Comparison of ENCODE assay signal across 13 cellular contexts in genomic region chr17:7612294-7612640, GRCh38. TPM values are rescaled to one million over a fixed set of nuclear protein-coding genes. Genes with fewer than 3 reads are reported as not detected.
DNase-seq lines count a peak whose midpoint lies in the region; ATAC-seq and TF ChIP-seq lines count a peak whose summit lies in the region.
"Had no signal": no experiment of that assay in that cellular context is flagged by ENCODE, and none has a peak within 500 bp of the region (broad histone marks: within the 10 kb centered on the region; RNA-seq: fewer than 3 reads in every experiment).

No MANE protein-coding gene starts in this region.

- H3K4me3 ChIP-seq in fibroblast of lung (replicated peaks in 1 of 4; ENCODE audit: control extremely low read depth in 1 of 4, insufficient read depth in 1 of 4, low read depth in 3 of 4, low read length in 4 of 4) (peak overlapping the region in 2 of 4 experiments; percentile 13 to 45), skeletal muscle satellite cell (ENCODE audit: low read length) (peak overlapping the region; percentile 45), sigmoid colon (no peak overlapping the region)
- H3K4me3 ChIP-seq in effector memory CD4-positive, alpha-beta T cell (ENCODE audit: insufficient read depth, low read depth, low read length, poor library complexity, severe bottlenecking), result no peak overlapping the region
- H3K4me3 ChIP-seq: tibial nerve had no signal

- H3K9ac ChIP-seq in fibroblast of lung (ENCODE audit: insufficient read depth, low read length) (no peak overlapping the region), skeletal muscle satellite cell (ENCODE audit: low read depth, low read length) (peak overlapping the region; percentile 14)

- CTCF ChIA-PET in WTC11 (lab: Charles Lee), result interaction anchor here (0.6 to 4.2 kb wide), 4 partner anchors 23 to 52 kb away, joined by 3 to 20 read pairs (median 3); partner anchors contain the start of genes ATP1B2 and SOX15

- no peaks in the 10 kb centered on the region for H4K20me1 ChIP-seq in fibroblast of lung (ENCODE audit: control insufficient read depth, extremely low read depth, insufficient read depth, low read length)

- no peak for TF ChIP-seq CTCF in WTC11 (IDR thresholded peaks at IDR 0.05)
- TF ChIP-seq CTCF in fibroblast of lung (conservative IDR thresholded peaks at IDR 0.05 in 1 of 2, IDR thresholded peaks at IDR 0.05 in 1 of 2; ENCODE audit: low read depth in 1 of 2, low read length in 2 of 2), result no peak
- no peak for TF ChIP-seq CTCF in sigmoid colon (IDR thresholded peaks at IDR 0.05)

- no peak for DNase-seq in activated T-cell treated with anti-CD3 and anti-CD28 coated beads, Interleukin-2, amount 50 U/mL, for 4 hours
- DNase-seq in activated T-cell treated with anti-CD3 and anti-CD28 coated beads for 4 hours (no peak), WTC11 (ENCODE audit: low spot score) (no peak), fibroblast of lung (ENCODE audit: low read depth in 2 of 2) (peak in 1 of 2 donors; percentile 35), sigmoid colon (no peak)
- DNase-seq in effector memory CD4-positive, alpha-beta T cell, result no peak
- DNase-seq: effector CD4-positive, alpha-beta T cell; NCI-H1417 treated with DMSO at 0.1 percent for 48 hours; T-helper 9 cell had no signal

- H3K79me2 ChIP-seq in fibroblast of lung (ENCODE audit: control insufficient read depth, insufficient read depth, low read length), result peaks cover 55% of the 10 kb centered on the region

- TF ChIP-seq POLR2A in sigmoid colon (IDR thresholded peaks at IDR 0.05), result no peak

- peak overlapping the region; percentile 60 for H3K4me2 ChIP-seq in fibroblast of lung (ENCODE audit: extremely low read depth, insufficient read depth, low read length)
- H3K4me2 ChIP-seq in skeletal muscle satellite cell (ENCODE audit: low read length), result peak overlapping the region; percentile 69

- H3K4me1 Mint-ChIP-seq in activated T-cell treated with anti-CD3 and anti-CD28 coated beads, Interleukin-2, amount 50 U/mL, for 4 hours (ENCODE audit: low read depth), result peaks cover 34% of the 10 kb centered on the region
- peaks cover 22% of the 10 kb centered on the region for H3K4me1 Mint-ChIP-seq in WTC11

- H3K27ac Mint-ChIP-seq in WTC11, result no peak overlapping the region; the same call in 1 of the 2 replicates

- H3K27me3 ChIP-seq in fibroblast of lung (ENCODE audit: control insufficient read depth, insufficient read depth, low read length), result no peaks in the 10 kb centered on the region
- H3K27me3 ChIP-seq in skeletal muscle satellite cell (ENCODE audit: control insufficient read depth, insufficient read depth, low read length), result no peaks in the 10 kb centered on the region
- no peaks in the 10 kb centered on the region for H3K27me3 ChIP-seq in effector memory CD4-positive, alpha-beta T cell (replicated peaks; ENCODE audit: control insufficient read depth, insufficient read depth, low read length, poor library complexity, severe bottlenecking)
- H3K27me3 ChIP-seq in sigmoid colon, result no peaks in the 10 kb centered on the region
- H3K27me3 ChIP-seq: tibial nerve had no signal

- H3K36me3 ChIP-seq in fibroblast of lung (ENCODE audit: control insufficient read depth, insufficient read depth, low read length), result peaks cover 2% of the 10 kb centered on the region
- peaks cover 8% of the 10 kb centered on the region for H3K36me3 ChIP-seq in skeletal muscle satellite cell (ENCODE audit: insufficient read depth, low read length)
- H3K36me3 ChIP-seq in effector memory CD4-positive, alpha-beta T cell (ENCODE audit: control insufficient read depth, insufficient read depth, low read length), result peaks cover 9% of the 10 kb centered on the region
- no peaks in the 10 kb centered on the region for H3K36me3 ChIP-seq in sigmoid colon
- H3K36me3 ChIP-seq: tibial nerve had no signal

- POLR2A ChIA-PET in WTC11 (lab: Charles Lee), result interaction anchor here (0.7 to 1.2 kb wide), 4 partner anchors 48 to 116 kb away, joined by 3 to 9 read pairs (median 6); no protein-coding TSS in a partner anchor

- no peak overlapping the region for H2AFZ ChIP-seq in fibroblast of lung (ENCODE audit: low read length)

- 98 to 100% methylated on average over 1 of the region's 1 CpG for WGBS in sigmoid colon, 2 donors

- H3K4me3 Mint-ChIP-seq in activated T-cell treated with anti-CD3 and anti-CD28 coated beads, Interleukin-2, amount 50 U/mL, for 4 hours, result peak overlapping the region; percentile 89
- H3K4me3 Mint-ChIP-seq in WTC11, result peak overlapping the region; percentile 83

- no peak for TF ChIP-seq EP300 in sigmoid colon (IDR thresholded peaks at IDR 0.05)

- peaks cover 11% of the 10 kb centered on the region for H3K36me3 Mint-ChIP-seq in activated T-cell treated with anti-CD3 and anti-CD28 coated beads, Interleukin-2, amount 50 U/mL, for 4 hours (ENCODE audit: insufficient read depth)
- H3K36me3 Mint-ChIP-seq in WTC11, result peaks cover 6% of the 10 kb centered on the region; the same call in 1 of the 2 replicates

- H3K9me3 ChIP-seq in fibroblast of lung (ENCODE audit: control insufficient read depth, insufficient read depth, low read depth, low read length) (no peaks in the 10 kb centered on the region), skeletal muscle satellite cell (replicated peaks; ENCODE audit: low read length) (no peaks in the 10 kb centered on the region), sigmoid colon (no peaks in the 10 kb centered on the region)
- no peaks in the 10 kb centered on the region for H3K9me3 ChIP-seq in effector memory CD4-positive, alpha-beta T cell (ENCODE audit: control insufficient read depth, low read length)
- H3K9me3 ChIP-seq: tibial nerve had no signal

- H3K27ac ChIP-seq in fibroblast of lung (ENCODE audit: insufficient read depth, low read length), result no peak overlapping the region
- H3K27ac ChIP-seq in effector memory CD4-positive, alpha-beta T cell (ENCODE audit: insufficient read depth, low read length, poor library complexity, severe bottlenecking), result no peak overlapping the region
- H3K27ac ChIP-seq in sigmoid colon, result no peak overlapping the region
- H3K27ac ChIP-seq: HL-60, tibial nerve had no signal

- H3K4me1 ChIP-seq in fibroblast of lung (ENCODE audit: control insufficient read depth, extremely low read depth, insufficient read depth, low read length), result peaks cover 5% of the 10 kb centered on the region
- peaks cover 24% of the 10 kb centered on the region for H3K4me1 ChIP-seq in skeletal muscle satellite cell (ENCODE audit: control insufficient read depth, insufficient read depth, low read length)
- H3K4me1 ChIP-seq in effector memory CD4-positive, alpha-beta T cell (ENCODE audit: control insufficient read depth, insufficient read depth, low read length, poor library complexity, severe bottlenecking), result peaks cover 17% of the 10 kb centered on the region
- peaks cover 0 to 51% (median 44%) of the 10 kb centered on the region in 4 donors for H3K4me1 ChIP-seq in sigmoid colon

- no peaks in the 10 kb centered on the region for H3K9me3 Mint-ChIP-seq in activated T-cell treated with anti-CD3 and anti-CD28 coated beads, Interleukin-2, amount 50 U/mL, for 4 hours
- no peaks in the 10 kb centered on the region for H3K9me3 Mint-ChIP-seq in WTC11

- ATAC-seq in activated T-cell treated with anti-CD3 and anti-CD28 coated beads, Interleukin-2, amount 50 U/mL, for 4 hours, result no peak
- ATAC-seq in WTC11 (no peak), GM18873 (IDR thresholded peaks at IDR 0.05; ENCODE audit: low FRiP score, unreplicated experiment) (no peak)

- H3K27me3 Mint-ChIP-seq in activated T-cell treated with anti-CD3 and anti-CD28 coated beads, Interleukin-2, amount 50 U/mL, for 4 hours (ENCODE audit: low read depth), result no peaks in the 10 kb centered on the region
- H3K27me3 Mint-ChIP-seq in WTC11 (ENCODE audit: low read depth), result no peaks in the 10 kb centered on the region

- intact Hi-C loops in sigmoid colon (cut with DNase I), result loop anchor here (5.0 kb wide), 1 partner anchor 470 kb away; no protein-coding TSS in a partner anchor

RNA-seq across cellular contexts. Expression of gene FXR2, which starts 2.4 kb away (rescaled TPM):
- 10 to 100 TPM; 53.7 to 57.6 (median 54.2) TPM for total RNA-seq in activated T-cell treated with anti-CD3 and anti-CD28 coated beads, Interleukin-2, amount 50 U/mL, for 4 hours
- 32.5 to 35.1 TPM (median 33.3 TPM) in 3 replicates for total RNA-seq in WTC11 (2021)
- total RNA-seq in fibroblast of lung, result 39.8 and 46.6 TPM in 2 replicates
- 22.0 and 28.1 TPM in 2 replicates for polyA plus RNA-seq in fibroblast of lung
- 20.7 and 30.8 TPM in 2 replicates for polyA plus RNA-seq in fibroblast of lung (2012)
- polyA minus RNA-seq in fibroblast of lung (ENCODE audit: low replicate concordance), result 106 and 122 TPM in 2 replicates
- total RNA-seq in skeletal muscle satellite cell (2012; rRNA removed), result 29.4 and 33.4 TPM in 2 replicates
- total RNA-seq in sigmoid colon, result 10 to 100 TPM; 33.8 to 35.5 (median 34.6) TPM
- polyA plus RNA-seq in sigmoid colon, result 10 to 100 TPM; 21.3 to 27.4 (median 21.6) TPM

RNA-seq across cellular contexts. Expression of gene SAT2, which starts 15.4 kb away (rescaled TPM):
- total RNA-seq in activated T-cell treated with anti-CD3 and anti-CD28 coated beads, Interleukin-2, amount 50 U/mL, for 4 hours, result 10 to 100 TPM; 14.9 to 18.1 (median 16.8) TPM
- total RNA-seq in WTC11 (2021), result 68.3 to 75.8 TPM (median 73.1 TPM) in 3 replicates
- total RNA-seq in fibroblast of lung, result 54.3 and 55.5 TPM in 2 replicates
- 47.0 and 48.2 TPM in 2 replicates for polyA plus RNA-seq in fibroblast of lung
- polyA plus RNA-seq in fibroblast of lung (2012), result 87.0 and 89.0 TPM in 2 replicates
- polyA minus RNA-seq in fibroblast of lung (ENCODE audit: low replicate concordance), result 16.5 and 31.3 TPM in 2 replicates
- total RNA-seq in skeletal muscle satellite cell (2012; rRNA removed), result 24.9 and 33.5 TPM in 2 replicates
- 100 to 1,000 TPM in 2 of 4 donors, 10 to 100 TPM in 2; 72.9 to 116 (median 99.2) TPM for total RNA-seq in sigmoid colon
- 100 to 1,000 TPM in 2 of 3 donors, 10 to 100 TPM in 1; 96.9 to 115 (median 107) TPM for polyA plus RNA-seq in sigmoid colon

RNA-seq across cellular contexts. Expression of gene SHBG, which starts 17.7 kb away (rescaled TPM):
- not detected for total RNA-seq in activated T-cell treated with anti-CD3 and anti-CD28 coated beads, Interleukin-2, amount 50 U/mL, for 4 hours
- total RNA-seq in WTC11 (2021) (0.83 to 1.2 TPM (median 1.1 TPM) in 3 replicates), fibroblast of lung (0.26 and 0.33 TPM in 2 replicates), sigmoid colon (not detected)
- polyA plus RNA-seq in fibroblast of lung (0.27 and 0.45 TPM in 2 replicates), sigmoid colon (1 to 10 TPM in 1 of 3 donors, under 1 TPM in 1, not detected in 1; 0.34 to 1.2 TPM)
- 0.68 and 0.97 TPM in 2 replicates for polyA plus RNA-seq in fibroblast of lung (2012)
- polyA minus RNA-seq in fibroblast of lung (ENCODE audit: low replicate concordance), result not detected in 2 replicates
- total RNA-seq in skeletal muscle satellite cell (2012; rRNA removed), result 0.66 and 1.3 TPM in 2 replicates

RNA-seq across cellular contexts. Expression of gene SOX15, which starts 22.4 kb away (rescaled TPM):
- under 1 TPM; 0.20 to 0.38 (median 0.24) TPM for total RNA-seq in activated T-cell treated with anti-CD3 and anti-CD28 coated beads, Interleukin-2, amount 50 U/mL, for 4 hours
- total RNA-seq in WTC11 (2021), result 15.2 to 19.9 TPM (median 17.5 TPM) in 3 replicates
- under 0.01 and 0.50 TPM in 2 replicates for total RNA-seq in fibroblast of lung
- polyA plus RNA-seq in fibroblast of lung, result 0.36 and 0.78 TPM in 2 replicates
- 0.64 and 3.4 TPM in 2 replicates for polyA plus RNA-seq in fibroblast of lung (2012)
- 2.5 TPM in 1 of 2 replicates, not detected in the other for polyA minus RNA-seq in fibroblast of lung (ENCODE audit: low replicate concordance)
- 0.51 TPM in 1 of 2 replicates, not detected in the other for total RNA-seq in skeletal muscle satellite cell (2012; rRNA removed)
- 10 to 100 TPM in 2 of 4 donors, 1 to 10 TPM in 2; 2.5 to 15.3 (median 10.5) TPM for total RNA-seq in sigmoid colon
- polyA plus RNA-seq in sigmoid colon, result 1 to 10 TPM in 2 of 3 donors, not detected in 1; 1.2 TPM

RNA-seq across cellular contexts. Expression of gene MPDU1, which starts 28.6 kb away (rescaled TPM):
- 100 to 1,000 TPM; 110 to 134 (median 114) TPM for total RNA-seq in activated T-cell treated with anti-CD3 and anti-CD28 coated beads, Interleukin-2, amount 50 U/mL, for 4 hours
- total RNA-seq in WTC11 (2021), result 55.3 to 57.7 TPM (median 57.0 TPM) in 3 replicates
- total RNA-seq in fibroblast of lung, result 29.5 and 51.9 TPM in 2 replicates
- polyA plus RNA-seq in fibroblast of lung, result 107 and 172 TPM in 2 replicates
- 69.8 and 100 TPM in 2 replicates for polyA plus RNA-seq in fibroblast of lung (2012)
- polyA minus RNA-seq in fibroblast of lung (ENCODE audit: low replicate concordance), result 214 and 261 TPM in 2 replicates
- 124 and 175 TPM in 2 replicates for total RNA-seq in skeletal muscle satellite cell (2012; rRNA removed)
- total RNA-seq in sigmoid colon, result 10 to 100 TPM; 38.5 to 67.1 (median 50.8) TPM
- polyA plus RNA-seq in sigmoid colon, result 100 to 1,000 TPM in 1 of 3 donors, 10 to 100 TPM in 2; 38.4 to 121 (median 45.3) TPM
